In the genomic region with DNA sequence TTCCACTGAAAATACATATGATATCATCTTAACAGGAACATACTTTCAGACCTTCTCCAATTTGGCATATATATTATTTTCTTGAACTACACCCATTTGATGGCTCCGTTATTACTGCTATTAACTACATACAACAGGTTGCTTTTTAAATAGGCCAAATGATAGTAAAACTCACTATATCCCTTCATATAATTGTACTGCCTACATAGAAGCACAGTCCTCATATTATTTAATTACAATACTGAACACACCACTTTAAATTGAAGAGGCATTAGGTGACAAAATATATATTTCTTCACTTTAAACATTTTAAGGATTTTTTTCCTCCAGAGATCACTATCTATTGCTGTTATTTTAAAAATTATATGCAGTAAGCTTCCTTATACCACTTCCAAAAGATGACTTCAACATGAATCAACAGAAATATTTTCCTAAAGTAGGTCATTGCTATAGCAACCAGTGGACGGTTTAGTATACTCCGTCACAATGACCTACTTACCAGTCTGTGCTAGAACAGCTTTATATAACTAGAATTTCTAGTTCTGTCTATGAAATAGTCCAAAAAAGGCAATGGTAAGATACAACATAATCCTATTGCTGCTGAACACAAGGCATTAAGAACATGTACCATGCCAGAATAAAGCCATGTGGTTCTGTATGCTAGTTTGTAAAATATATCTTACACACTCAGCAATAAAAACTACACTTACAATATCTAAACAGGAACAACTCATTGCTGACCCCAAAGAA, we compare ENCODE assay signal across 8 cellular contexts. TPM values are rescaled to one million over a fixed set of nuclear protein-coding genes. Genes with fewer than 3 reads are reported as not detected.
DNase-seq lines count a peak whose midpoint lies in the region; ATAC-seq, FAIRE-seq and TF ChIP-seq lines count a peak whose summit lies in the region.

No MANE protein-coding gene starts in this region.

- H3K9me3 Mint-ChIP-seq in immature natural killer cell, result no peaks in the 10 kb centered on the region

- H3K36me3 ChIP-seq in body of pancreas (replicated peaks in 1 of 2; ENCODE audit: insufficient read depth in 1 of 2, low read depth in 2 of 2), result no peaks in the 10 kb centered on the region

- no peak for DNase-seq in D721Med (ENCODE audit: insufficient read length, low spot score)
- peak; percentile 67 for DNase-seq in NCI-H1436 (lab: John Stamatoyannopoulos, UW)
- DNase-seq in body of pancreas, result peak in 3 of 4 donors; percentile 28 to 84 (median 61)
- peak; percentile 80 to 90 (median 85) for DNase-seq in immature natural killer cell
- peak; percentile 79 for DNase-seq in smooth muscle cell of the brain vasculature (ENCODE audit: low read depth, low spot score)
- no peak for DNase-seq in 8988T
- DNase-seq in activated CD8-positive, alpha-beta memory T cell treated with anti-CD3 and anti-CD28 coated beads for 24 hours, result no peak

- no peaks in the 10 kb centered on the region for H3K36me3 Mint-ChIP-seq in immature natural killer cell

- H3K4me3 ChIP-seq in body of pancreas, result no peak overlapping the region

- peaks cover 62 to 80% of the 10 kb centered on the region in 2 donors for H3K4me1 Mint-ChIP-seq in immature natural killer cell

- ATAC-seq in body of pancreas (peak; percentile 98), HG02885 (IDR thresholded peaks at IDR 0.05; ENCODE audit: poor library complexity, unreplicated experiment) (no peak)

- H3K27me3 Mint-ChIP-seq in immature natural killer cell (ENCODE audit: low read depth in 3 of 3), result peaks cover 2 to 17% (median 7%) of the 10 kb centered on the region in 3 donors

- H3K27me3 ChIP-seq in body of pancreas, result no peaks in the 10 kb centered on the region

- peak overlapping the region; percentile 68 to 93 (median 83) for H3K4me3 Mint-ChIP-seq in immature natural killer cell

- WGBS in body of pancreas, 2 donors, result 5 to 14% methylated on average over 3 of the region's 3 CpGs

- H3K27ac Mint-ChIP-seq in immature natural killer cell, result peak overlapping the region; percentile 99 to 100 (median 100)

- TF ChIP-seq POLR2A in body of pancreas (IDR thresholded peaks at IDR 0.05), result peak in 2 of 3 donors; percentile 68 to 70

- TF ChIP-seq CTCF in D721Med (IDR thresholded peaks at IDR 0.05; ENCODE audit: insufficient read depth, missing control alignments), result no peak
- no peak for TF ChIP-seq CTCF in body of pancreas (IDR thresholded peaks at IDR 0.05)

- peaks cover 58% of the 10 kb centered on the region for H3K4me1 ChIP-seq in body of pancreas

- no peaks in the 10 kb centered on the region for H3K9me3 ChIP-seq in body of pancreas

- peak; percentile 90 for FAIRE-seq in D721Med (lab: Jason Lieb, UNC)

- peak overlapping the region; percentile 78 to 96 (median 92) for H3K27ac ChIP-seq in body of pancreas

- intact Hi-C loops in body of pancreas (cut with DNase I), result no loop called here

RNA-seq across cellular contexts. Expression of gene MTERF2, which starts 40.5 kb away (rescaled TPM):
- total RNA-seq in body of pancreas, result 10 to 100 TPM; 24.1 to 32.9 TPM
- polyA plus RNA-seq in immature natural killer cell, result 10 to 100 TPM in 1 of 3 donors, 1 to 10 TPM in 2; 7.7 to 10.6 (median 9.7) TPM

Comparison
In these comparisons a context has a peak if more than half of its experiments do, and no peak if none do; other contexts are left out.
1. DNase-seq: peak in NCI-H1436 (single experiment), body of pancreas (3 of 4), immature natural killer cell (3 of 3) and smooth muscle cell of the brain vasculature (single experiment); none in D721Med (single experiment), 8988T (single experiment) and activated CD8-positive, alpha-beta memory T cell treated with anti-CD3 and anti-CD28 coated beads for 24 hours (single experiment).